8 cellular contexts compared by ENCODE assay signal in the genomic region with DNA sequence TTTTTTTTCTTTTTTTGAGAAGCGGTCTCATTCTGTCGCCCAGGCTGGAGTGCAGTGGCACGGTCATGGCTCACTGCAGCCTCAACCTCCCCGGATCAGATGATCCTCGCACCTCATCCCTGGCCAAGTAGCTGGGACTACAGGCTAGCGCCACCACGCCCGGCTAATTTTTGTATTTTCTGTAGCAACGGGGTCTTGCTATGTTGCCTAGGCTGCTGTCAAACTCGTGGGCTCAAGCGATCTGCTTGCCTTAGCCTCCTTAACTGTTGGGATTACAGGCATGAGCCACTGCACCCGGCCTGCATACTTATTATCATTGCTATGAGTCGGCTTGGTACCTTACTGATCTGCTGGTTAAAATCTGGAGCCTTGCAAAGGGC. TPM values are rescaled to one million over a fixed set of nuclear protein-coding genes. Genes with fewer than 3 reads are reported as not detected.
A peak's percentile ranks its signal among the peaks of the same experiment; 100 is the strongest.
DNase-seq lines count a peak whose midpoint lies in the region; ATAC-seq and TF ChIP-seq lines count a peak whose summit lies in the region.

No MANE protein-coding gene starts in this region.

- H3K36me3 Mint-ChIP-seq in activated naive CD8-positive, alpha-beta T cell treated with anti-CD3 and anti-CD28 coated beads, Interleukin-2, amount 50 U/mL, for 24 hours (ENCODE audit: low read depth), result peaks cover 64% of the 10 kb centered on the region

- TF ChIP-seq CTCF in MM.1S (IDR thresholded peaks at IDR 0.05; ENCODE audit: low read length), result no peak
- no peak for TF ChIP-seq CTCF in smooth muscle cell (IDR thresholded peaks at IDR 0.05; ENCODE audit: borderline replicate concordance, insufficient read depth, poor library complexity, severe bottlenecking)

- H3K79me2 ChIP-seq in MM.1S (ENCODE audit: low read length), result peaks cover 74% of the 10 kb centered on the region
- H3K79me2 ChIP-seq in smooth muscle cell (ENCODE audit: low read depth), result peaks cover 42% of the 10 kb centered on the region

- H3K4me2 ChIP-seq in MM.1S (ENCODE audit: low read depth, low read length), result peak overlapping the region; percentile 93
- peak overlapping the region; percentile 88 for H3K4me2 ChIP-seq in smooth muscle cell

- H4K20me1 ChIP-seq in MM.1S (ENCODE audit: insufficient read depth, low read length) (no peaks in the 10 kb centered on the region), smooth muscle cell (ENCODE audit: low read depth) (peaks cover 19% of the 10 kb centered on the region)

- H3K4me1 ChIP-seq in MM.1S (ENCODE audit: low read length) (peaks cover 26% of the 10 kb centered on the region), smooth muscle cell (ENCODE audit: low read depth) (peaks cover 17% of the 10 kb centered on the region)

- H2AFZ ChIP-seq in MM.1S (ENCODE audit: low read length) (peak overlapping the region; percentile 66), smooth muscle cell (ENCODE audit: low read depth) (peak overlapping the region; percentile 65)

- 27% methylated on average over 13 of the region's 13 CpGs for WGBS in smooth muscle cell (ENCODE audit: low lambda C conversion rate)

- H3K4me3 Mint-ChIP-seq in activated naive CD8-positive, alpha-beta T cell treated with anti-CD3 and anti-CD28 coated beads, Interleukin-2, amount 50 U/mL, for 24 hours, result peak overlapping the region; percentile 96

- peak overlapping the region; percentile 91 for H3K9ac ChIP-seq in MM.1S (ENCODE audit: low read length)
- peak overlapping the region; percentile 57 for H3K9ac ChIP-seq in smooth muscle cell (ENCODE audit: low read depth)

- H3F3A ChIP-seq in MM.1S (ENCODE audit: insufficient read depth, low read length) (peaks cover 36% of the 10 kb centered on the region), smooth muscle cell (ENCODE audit: low read depth) (peaks cover 28% of the 10 kb centered on the region)

- peak; percentile 35 for DNase-seq in EL
- DNase-seq in MM.1S, result peak; percentile 9
- DNase-seq in activated naive CD8-positive, alpha-beta T cell treated with anti-CD3 and anti-CD28 coated beads, Interleukin-2, amount 50 U/mL, for 24 hours, result peak; percentile 9
- no peak for DNase-seq in smooth muscle cell (lab: John Stamatoyannopoulos, UW; ENCODE audit: unreplicated experiment)
- no peak for DNase-seq in left lobe of liver (ENCODE audit: low spot score)

- H3K27ac Mint-ChIP-seq in activated naive CD8-positive, alpha-beta T cell treated with anti-CD3 and anti-CD28 coated beads, Interleukin-2, amount 50 U/mL, for 24 hours, result peak overlapping the region; percentile 100

- peaks cover 66% of the 10 kb centered on the region for H3K4me1 Mint-ChIP-seq in activated naive CD8-positive, alpha-beta T cell treated with anti-CD3 and anti-CD28 coated beads, Interleukin-2, amount 50 U/mL, for 24 hours

- H3K36me3 ChIP-seq in MM.1S (replicated peaks; ENCODE audit: insufficient read depth, low read length) (peaks cover 12% of the 10 kb centered on the region; the same call in 1 of the 2 replicates), smooth muscle cell (ENCODE audit: low read depth) (peaks cover 15% of the 10 kb centered on the region)

- no peaks in the 10 kb centered on the region for H3K9me2 ChIP-seq in MM.1S (replicated peaks; ENCODE audit: insufficient read depth, low read length)

- H3K27me3 ChIP-seq in MM.1S (replicated peaks; ENCODE audit: insufficient read depth, low read length) (no peaks in the 10 kb centered on the region), smooth muscle cell (ENCODE audit: low read depth) (no peaks in the 10 kb centered on the region)

- peaks cover 2% of the 10 kb centered on the region for H3K27me3 Mint-ChIP-seq in activated naive CD8-positive, alpha-beta T cell treated with anti-CD3 and anti-CD28 coated beads, Interleukin-2, amount 50 U/mL, for 24 hours

- H3K9me3 Mint-ChIP-seq in activated naive CD8-positive, alpha-beta T cell treated with anti-CD3 and anti-CD28 coated beads, Interleukin-2, amount 50 U/mL, for 24 hours, result no peaks in the 10 kb centered on the region

- H3K27ac ChIP-seq in MM.1S (ENCODE audit: low read length) (peak overlapping the region; percentile 79; the same call in 1 of the 2 replicates), smooth muscle cell (ENCODE audit: low read depth) (peak overlapping the region; percentile 92)

- H3K9me3 ChIP-seq in MM.1S (replicated peaks; ENCODE audit: insufficient read depth, low read length) (no peaks in the 10 kb centered on the region), iPS-18c (ENCODE audit: control insufficient read depth, insufficient read depth, low read length) (no peaks in the 10 kb centered on the region), smooth muscle cell (replicated peaks; ENCODE audit: low read depth) (no peaks in the 10 kb centered on the region)

- no peak for ATAC-seq in activated naive CD8-positive, alpha-beta T cell treated with anti-CD3 and anti-CD28 coated beads, Interleukin-2, amount 50 U/mL, for 24 hours
- ATAC-seq in left lobe of liver (no peak), GM18909 (IDR thresholded peaks at IDR 0.05; ENCODE audit: poor library complexity, unreplicated experiment) (no peak), esophagus mucosa (no peak)

- peak overlapping the region; percentile 94 for H3K4me3 ChIP-seq in MM.1S (ENCODE audit: low read length)
- H3K4me3 ChIP-seq in iPS-18c (ENCODE audit: insufficient read depth, low read depth, low read length), result peak overlapping the region; percentile 91
- H3K4me3 ChIP-seq in smooth muscle cell, result peak overlapping the region; percentile 91

RNA-seq across cellular contexts. Expression of a gene that starts 0.8 kb away (rescaled TPM):
- total RNA-seq in smooth muscle cell (150 and 208 TPM in 2 replicates), left lobe of liver (31.5 TPM), esophagus mucosa (95.2 TPM)
- polyA plus RNA-seq in smooth muscle cell, result 85.0 and 93.0 TPM in 2 replicates

RNA-seq across cellular contexts. Expression of a gene that starts 30.9 kb away (rescaled TPM):
- total RNA-seq in smooth muscle cell, result 13.0 and 21.3 TPM in 2 replicates
- polyA plus RNA-seq in smooth muscle cell, result 15.1 and 16.9 TPM in 2 replicates
- total RNA-seq in left lobe of liver, result 9.7 TPM
- total RNA-seq in esophagus mucosa, result 20.8 TPM

RNA-seq across cellular contexts. Expression of a gene that starts 31.5 kb away (rescaled TPM):
- total RNA-seq in smooth muscle cell (4.2 and 10.8 TPM in 2 replicates), left lobe of liver (1.2 TPM), esophagus mucosa (8.2 TPM)
- 12.1 and 17.5 TPM in 2 replicates for polyA plus RNA-seq in smooth muscle cell

Comparison
In these comparisons a context has a peak if more than half of its experiments do, and no peak if none do; other contexts are left out.
1. DNase-seq: peak in EL (single experiment), MM.1S (single experiment) and activated naive CD8-positive, alpha-beta T cell treated with anti-CD3 and anti-CD28 coated beads, Interleukin-2, amount 50 U/mL, for 24 hours (single experiment); none in smooth muscle cell (single experiment) and left lobe of liver (single experiment).
2. Peak in every context shown above with its lines, with median percentiles within 50 percentile points of each other: H3K4me3 ChIP-seq.